In the genomic region with DNA sequence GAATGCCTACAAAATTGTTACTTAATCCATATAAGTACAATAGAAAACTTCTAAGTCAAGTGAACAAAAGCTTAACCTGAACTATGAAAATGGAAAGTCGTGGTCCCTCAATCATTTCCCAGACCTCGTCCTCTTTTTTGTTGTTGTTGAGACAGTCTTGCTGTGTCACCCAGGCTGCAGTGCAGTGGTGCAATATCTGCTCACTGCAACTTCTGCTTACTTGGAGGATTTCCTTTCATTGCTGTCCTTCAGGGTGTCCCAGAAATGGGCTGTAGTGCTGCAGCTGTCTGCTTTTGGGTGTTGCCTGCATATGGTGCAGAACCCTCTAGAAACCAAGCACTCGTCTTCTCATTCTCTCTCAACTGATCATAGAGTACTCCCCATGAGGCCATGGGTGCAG, we compare ENCODE assay signal across 21 cellular contexts.
"Had no signal": no experiment of that assay in that cellular context is flagged by ENCODE, and none has a peak within 500 bp of the region (broad histone marks: within the 10 kb centered on the region; RNA-seq: fewer than 3 reads in every experiment).

No MANE protein-coding gene starts in this region.

- H3K9me3 ChIP-seq: gastrocnemius medialis, lower lobe of right lung, ovary, psoas muscle, sigmoid colon, thyroid gland, vagina had no signal

- H3K4me1 ChIP-seq: gastrocnemius medialis, lower lobe of right lung, psoas muscle, sigmoid colon, stomach, thyroid gland, vagina had no signal

- DNase-seq: dorsolateral prefrontal cortex; effector CD4-positive, alpha-beta T cell; foreskin fibroblast; gastrocnemius medialis; head of caudate nucleus; left ventricle myocardium superior; lower lobe of right lung; natural killer cell; occipital lobe; ovary; psoas muscle; right cardiac atrium; sigmoid colon; stimulated activated CD4-positive, alpha-beta T cell treated with anti-CD3 and anti-CD28 coated beads, Interleukin-2, amount 100 ng/mL, for 24 hours; stimulated activated CD4-positive, alpha-beta T cell treated with anti-CD3 and anti-CD28 coated beads, Interleukin-4, amount 100 ng/mL, for 24 hours; stimulated activated naive CD4-positive, alpha-beta T cell treated with Interleukin-2 at 50 U/mL for 16 hours; stomach; thyroid gland; trophoblast cell had no signal

- H3K27ac ChIP-seq: dorsolateral prefrontal cortex, epithelial cell of prostate, gastrocnemius medialis, lower lobe of right lung, ovary, psoas muscle, sigmoid colon, stomach, thyroid gland, vagina had no signal

- H3K36me3 ChIP-seq: gastrocnemius medialis, lower lobe of right lung, ovary, sigmoid colon, stomach, thyroid gland, vagina had no signal

- H3K27me3 ChIP-seq: dorsolateral prefrontal cortex, gastrocnemius medialis, ovary, sigmoid colon, stomach, thyroid gland, vagina had no signal

- H3K4me3 ChIP-seq: dorsolateral prefrontal cortex, gastrocnemius medialis, lower lobe of right lung, ovary, psoas muscle, sigmoid colon, stomach, thyroid gland, vagina had no signal
